15 cellular contexts compared by ENCODE assay signal in the genomic region with DNA sequence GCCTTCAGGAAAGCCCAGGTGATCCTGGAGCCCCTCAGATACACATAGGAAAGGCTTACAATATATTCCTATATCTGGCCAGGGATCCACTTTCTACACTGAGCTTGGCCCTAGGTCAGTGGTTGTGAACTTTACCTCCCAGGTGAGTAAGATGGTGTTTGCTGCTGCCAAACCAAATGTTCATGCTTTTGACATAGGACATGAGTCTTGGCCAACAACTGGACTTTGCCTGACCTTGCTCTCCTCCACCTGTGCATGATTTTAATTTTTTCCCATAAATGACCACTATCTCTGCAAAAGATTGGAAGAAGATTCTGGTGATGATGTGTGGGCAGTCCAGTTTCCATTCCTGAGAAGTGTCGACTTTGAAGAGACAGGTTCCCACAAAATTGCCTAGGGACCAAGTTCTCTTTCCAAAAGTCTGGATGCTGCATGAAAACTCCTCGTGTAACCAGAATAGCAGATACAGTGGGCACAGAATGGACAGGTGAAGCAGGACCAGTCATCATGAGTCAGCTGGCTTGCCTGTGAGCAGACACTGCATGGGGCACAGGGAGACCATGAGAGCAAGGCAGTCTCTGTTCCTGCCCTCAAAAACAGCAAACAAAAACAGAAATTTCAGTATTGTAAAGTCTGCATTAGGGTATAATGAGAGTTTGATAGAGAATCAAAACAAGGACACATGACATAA.
DNase-seq lines count a peak whose midpoint lies in the region; ATAC-seq and TF ChIP-seq lines count a peak whose summit lies in the region.
"Had no signal": no experiment of that assay in that cellular context is flagged by ENCODE, and none has a peak within 500 bp of the region (broad histone marks: within the 10 kb centered on the region; RNA-seq: fewer than 3 reads in every experiment).

No MANE protein-coding gene starts in this region.

- DNase-seq in PC-3 (peak; percentile 44), left lobe of liver (ENCODE audit: low spot score) (peak; percentile 76), T-cell (no peak), Kasumi-1 (lab: John Stamatoyannopoulos, UW) (no peak), G401 (ENCODE audit: low spot score) (no peak)
- no peak for DNase-seq in activated CD8-positive, alpha-beta memory T cell treated with anti-CD3 and anti-CD28 coated beads, Interleukin-2, amount 50 U/mL, for 4 hours
- DNase-seq: BE2C; CD4-positive, alpha-beta memory T cell; DMS79; GF-D8; GOT3; H9 had no signal

- peaks cover 34% of the 10 kb centered on the region for H3K9me3 ChIP-seq in DOHH2 (ENCODE audit: control insufficient read depth, insufficient read depth, low read length)
- H3K9me3 ChIP-seq in PC-3 (ENCODE audit: low read length): no peaks in the 10 kb centered on the region
- H3K9me3 ChIP-seq: BE2C had no signal

- CTCF ChIA-PET in PC-3 (lab: Charles Lee): no interaction called here
- CTCF ChIA-PET in T-cell (lab: Charles Lee): no interaction called here

- peaks cover 0 to 7% (median 3%) of the 10 kb centered on the region in 3 donors for H3K9me3 Mint-ChIP-seq in T-cell
- H3K9me3 Mint-ChIP-seq: H9 had no signal

- no peaks in the 10 kb centered on the region for H3K27me3 Mint-ChIP-seq in T-cell
- H3K27me3 Mint-ChIP-seq: CD4-positive, alpha-beta memory T cell had no signal

- ATAC-seq in PC-3: no peak
- ATAC-seq in left lobe of liver: peak; percentile 96
- no peak for ATAC-seq in T-cell (replicated peaks in 1 of 4)

- peaks cover 21% of the 10 kb centered on the region for H3K36me3 ChIP-seq in DOHH2 (ENCODE audit: control insufficient read depth, low read length)
- no peaks in the 10 kb centered on the region for H3K36me3 ChIP-seq in KMS-11 (ENCODE audit: insufficient read depth)
- H3K36me3 ChIP-seq in PC-3 (ENCODE audit: low read depth, low read length): no peaks in the 10 kb centered on the region
- H3K36me3 ChIP-seq: BE2C had no signal

- no peaks in the 10 kb centered on the region for H4K20me1 ChIP-seq in DOHH2 (ENCODE audit: control insufficient read depth, insufficient read depth, low read depth, low read length)
- H4K20me1 ChIP-seq in KMS-11 (ENCODE audit: insufficient read depth): no peaks in the 10 kb centered on the region
- no peaks in the 10 kb centered on the region for H4K20me1 ChIP-seq in PC-3 (ENCODE audit: low read length)

- H3K4me1 ChIP-seq in DOHH2 (ENCODE audit: control insufficient read depth, low read length): peaks cover 33% of the 10 kb centered on the region
- H3K4me1 ChIP-seq in KMS-11 (ENCODE audit: low read depth, poor library complexity, severe bottlenecking): peaks cover 23% of the 10 kb centered on the region
- 0 out of 2 replicates have a peak, but pooled peaks cover 3% of the 10 kb centered on the region for H3K4me1 ChIP-seq in PC-3 (ENCODE audit: insufficient read depth, low read length)
- H3K4me1 ChIP-seq: BE2C had no signal

- POLR2A ChIA-PET in PC-3 (lab: Charles Lee; ENCODE audit: unreplicated experiment) (no interaction called here), T-cell (lab: Charles Lee) (no interaction called here)

- in situ Hi-C loops in G401 (cut with HindIII; ENCODE audit: low sequenced_read_pairs): no loop called here

- H3K9me2 ChIP-seq in DOHH2 (replicated peaks; ENCODE audit: control insufficient read depth, low read length) (no peaks in the 10 kb centered on the region), PC-3 (replicated peaks; ENCODE audit: low read length) (no peaks in the 10 kb centered on the region)

- H3K79me2 ChIP-seq in DOHH2 (ENCODE audit: control insufficient read depth, low read length) (no peaks in the 10 kb centered on the region), KMS-11 (ENCODE audit: insufficient read depth, low read depth) (no peaks in the 10 kb centered on the region), PC-3 (ENCODE audit: low read length) (no peaks in the 10 kb centered on the region)

- H3K4me1 Mint-ChIP-seq in T-cell: no peaks in the 10 kb centered on the region
- H3K4me1 Mint-ChIP-seq: CD4-positive, alpha-beta memory T cell; H9 had no signal

- no peak overlapping the region for H3K4me3 Mint-ChIP-seq in T-cell
- H3K4me3 Mint-ChIP-seq: CD4-positive, alpha-beta memory T cell; H9 had no signal

- H3K27me3 ChIP-seq in DOHH2 (ENCODE audit: control insufficient read depth, low read length): no peaks in the 10 kb centered on the region
- no peaks in the 10 kb centered on the region for H3K27me3 ChIP-seq in KMS-11 (ENCODE audit: insufficient read depth, low read depth)
- no peaks in the 10 kb centered on the region for H3K27me3 ChIP-seq in PC-3 (ENCODE audit: low read length)
- H3K27me3 ChIP-seq: BE2C had no signal

- TF ChIP-seq CTCF in DOHH2 (IDR thresholded peaks at IDR 0.05; ENCODE audit: low read depth, low read length, poor library complexity, severe bottlenecking): no peak
- TF ChIP-seq CTCF in KMS-11 (conservative IDR thresholded peaks at IDR 0.05; ENCODE audit: low read depth, low read length): no peak
- TF ChIP-seq CTCF in PC-3 (conservative IDR thresholded peaks at IDR 0.05; ENCODE audit: low read depth, low read length): no peak

- H3K4me3 ChIP-seq in DOHH2 (ENCODE audit: low read length): peak overlapping the region; percentile 41
- H3K4me3 ChIP-seq in KMS-11 (IDR thresholded peaks at IDR 0.05; ENCODE audit: insufficient read depth, low read depth, low read length): no peak overlapping the region
- no peak overlapping the region for H3K4me3 ChIP-seq in PC-3 (ENCODE audit: low read length)

- H3K4me2 ChIP-seq in DOHH2 (ENCODE audit: low read length): peak overlapping the region; percentile 57
- peak overlapping the region; percentile 54; the same call in 1 of the 2 replicates for H3K4me2 ChIP-seq in KMS-11
- no peak overlapping the region for H3K4me2 ChIP-seq in PC-3 (ENCODE audit: low read length)

- no peaks in the 10 kb centered on the region for H3K36me3 Mint-ChIP-seq in T-cell
- H3K36me3 Mint-ChIP-seq: CD4-positive, alpha-beta memory T cell had no signal

- H3K9ac ChIP-seq in KMS-11: no peak overlapping the region
- no peak overlapping the region for H3K9ac ChIP-seq in PC-3 (ENCODE audit: low read length)

- no peak overlapping the region for H3K27ac Mint-ChIP-seq in T-cell
- H3K27ac Mint-ChIP-seq: CD4-positive, alpha-beta memory T cell; H9 had no signal

- no peak overlapping the region for H2AFZ ChIP-seq in KMS-11 (ENCODE audit: low read depth)
- H2AFZ ChIP-seq in PC-3 (ENCODE audit: low read length): no peak overlapping the region

- H3F3A ChIP-seq in DOHH2 (ENCODE audit: control insufficient read depth, insufficient read depth) (peaks cover 4% of the 10 kb centered on the region), PC-3 (ENCODE audit: low read length, unreplicated experiment) (no peaks in the 10 kb centered on the region)

- peak overlapping the region; percentile 71 for H3K27ac ChIP-seq in DOHH2 (ENCODE audit: low read depth, low read length)
- H3K27ac ChIP-seq in KMS-11: no peak overlapping the region
- no peak overlapping the region for H3K27ac ChIP-seq in PC-3 (ENCODE audit: low read length)
- H3K27ac ChIP-seq: C4-2B had no signal

- intact Hi-C loops in PC-3 (cut with micrococcal nuclease): no loop called here

- no TSS peak for BruUV-seq in PC-3 (replicated peaks; lab: Mats Ljungman, UMichigan)

Comparison
In these comparisons a context has a peak if more than half of its experiments do, and no peak if none do; other contexts are left out.
1. DNase-seq: peak in PC-3 (single experiment) and left lobe of liver (single experiment); none in T-cell (0 of 34), activated CD8-positive, alpha-beta memory T cell treated with anti-CD3 and anti-CD28 coated beads, Interleukin-2, amount 50 U/mL, for 4 hours (single experiment), Kasumi-1 (0 of 2) and G401 (single experiment).